ENCODE assay signal across 8 cellular contexts in genomic region chr2:189142893-189143759, GRCh38. TPM values are rescaled to one million over a fixed set of nuclear protein-coding genes. Genes with fewer than 3 reads are reported as not detected.
DNase-seq lines count a peak whose midpoint lies in the region; ATAC-seq, FAIRE-seq and TF ChIP-seq lines count a peak whose summit lies in the region.

No MANE protein-coding gene starts in this region.

- intact Hi-C loops in posterior vena cava (cut with DNase I): no loop called here

- no peak overlapping the region for H3K4me3 Mint-ChIP-seq in activated T-cell treated with anti-CD3 and anti-CD28 coated beads, Interleukin-2, amount 50 U/mL, for 24 hours

- no peak for FAIRE-seq in D721Med (lab: Jason Lieb, UNC)

- no peaks in the 10 kb centered on the region for H3K9me3 Mint-ChIP-seq in activated T-cell treated with anti-CD3 and anti-CD28 coated beads, Interleukin-2, amount 50 U/mL, for 24 hours

- no peaks in the 10 kb centered on the region for H3K27me3 ChIP-seq in NT2/D1 (ENCODE audit: insufficient read depth, insufficient read length)

- H3K4me3 ChIP-seq in NT2/D1 (ENCODE audit: insufficient read length, low read depth): no peak overlapping the region

- no peaks in the 10 kb centered on the region for H3K4me1 ChIP-seq in NT2/D1 (ENCODE audit: insufficient read depth, insufficient read length)

- H3K9ac ChIP-seq in NT2/D1 (ENCODE audit: insufficient read length, low read depth): no peak overlapping the region

- peak; percentile 99 for ATAC-seq in GM19043 (IDR thresholded peaks at IDR 0.05; ENCODE audit: low read depth, unreplicated experiment)
- peak; percentile 98 for ATAC-seq in HG03103 (IDR thresholded peaks at IDR 0.05; ENCODE audit: low read depth, unreplicated experiment)

- no peaks in the 10 kb centered on the region for H3K4me1 Mint-ChIP-seq in activated T-cell treated with anti-CD3 and anti-CD28 coated beads, Interleukin-2, amount 50 U/mL, for 24 hours (ENCODE audit: low read depth)

- no peaks in the 10 kb centered on the region for H3K36me3 Mint-ChIP-seq in activated T-cell treated with anti-CD3 and anti-CD28 coated beads, Interleukin-2, amount 50 U/mL, for 24 hours (ENCODE audit: low read depth)

- no peak for DNase-seq in D721Med (ENCODE audit: insufficient read length, low spot score)
- DNase-seq in NT2/D1 (ENCODE audit: low read depth, low spot score): peak; percentile 51
- peak; percentile 38 for DNase-seq in activated T-cell treated with anti-CD3 and anti-CD28 coated beads, Interleukin-2, amount 50 U/mL, for 24 hours
- peak; percentile 52 for DNase-seq in glomerular visceral epithelial cell (ENCODE audit: extremely low spot score)
- peak; percentile 16 for DNase-seq in stimulated activated CD4-positive, alpha-beta T cell treated with anti-CD3 and anti-CD28 coated beads, Interleukin-4, amount 100 ng/mL, for 1 hour
- DNase-seq in posterior vena cava (ENCODE audit: low spot score): no peak

- TF ChIP-seq CTCF in D721Med (IDR thresholded peaks at IDR 0.05; ENCODE audit: insufficient read depth, missing control alignments): peak; percentile 77

- no peaks in the 10 kb centered on the region for H3K27me3 Mint-ChIP-seq in activated T-cell treated with anti-CD3 and anti-CD28 coated beads, Interleukin-2, amount 50 U/mL, for 24 hours

- H3K27ac Mint-ChIP-seq in activated T-cell treated with anti-CD3 and anti-CD28 coated beads, Interleukin-2, amount 50 U/mL, for 24 hours: no peak overlapping the region

- H3K9me3 ChIP-seq in NT2/D1 (ENCODE audit: insufficient read depth, low read length): no peaks in the 10 kb centered on the region

- no peaks in the 10 kb centered on the region for H3K36me3 ChIP-seq in NT2/D1 (ENCODE audit: insufficient read depth, insufficient read length, low read length)

RNA-seq across cellular contexts. Expression of gene COL5A2, which starts 36.4 kb away (rescaled TPM):
- 100 to 1,000 TPM in 1 of 2 donors, 10 to 100 TPM in 1; 61.1 to 123 TPM for total RNA-seq in posterior vena cava

Comparison
In these comparisons a context has a peak if more than half of its experiments do, and no peak if none do; other contexts are left out.
1. DNase-seq: peak in NT2/D1 (single experiment), activated T-cell treated with anti-CD3 and anti-CD28 coated beads, Interleukin-2, amount 50 U/mL, for 24 hours (single experiment), glomerular visceral epithelial cell (single experiment) and stimulated activated CD4-positive, alpha-beta T cell treated with anti-CD3 and anti-CD28 coated beads, Interleukin-4, amount 100 ng/mL, for 1 hour (single experiment); none in D721Med (single experiment) and posterior vena cava (single experiment).